In the genomic region with DNA sequence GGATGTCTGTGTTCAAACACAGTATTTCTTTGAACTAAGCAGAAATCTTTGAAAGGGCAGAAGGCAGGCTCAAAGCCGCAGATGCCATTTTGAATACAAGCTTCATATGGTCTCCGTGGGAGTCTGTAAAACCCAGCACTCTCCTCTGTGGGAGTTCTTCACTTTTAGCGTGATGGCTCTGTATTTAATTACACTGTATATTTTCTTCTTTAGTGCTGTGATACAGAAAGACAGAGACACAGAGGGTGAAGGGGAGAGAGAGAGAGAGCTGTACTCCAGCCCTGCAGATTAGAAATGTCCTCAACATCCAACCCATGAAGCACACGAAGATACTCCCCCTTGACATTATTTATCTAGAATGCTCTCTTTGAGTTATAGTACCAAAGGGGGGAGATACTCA, we compare ENCODE assay signal across 17 cellular contexts.
DNase-seq lines count a peak whose midpoint lies in the region; ATAC-seq, FAIRE-seq and TF ChIP-seq lines count a peak whose summit lies in the region.
"Had no signal": no experiment of that assay in that cellular context is flagged by ENCODE, and none has a peak within 500 bp of the region (broad histone marks: within the 10 kb centered on the region; RNA-seq: fewer than 3 reads in every experiment).

No MANE protein-coding gene starts in this region.

- no peak overlapping the region for H3K27ac Mint-ChIP-seq in GM23338
- H3K27ac Mint-ChIP-seq: CD14-positive monocyte; CD8-positive, alpha-beta T cell; H9; IgD-negative memory B cell had no signal

- no peak for FAIRE-seq in H1 (lab: Jason Lieb, UNC)
- FAIRE-seq: A204.1, D721Med had no signal

- H4K5ac ChIP-seq in H1 (ENCODE audit: insufficient read length, low read depth, low read length) = no peak overlapping the region

- H4K91ac ChIP-seq in H1 (replicated peaks; ENCODE audit: insufficient read length, low read length) = no peak overlapping the region

- no peak overlapping the region for H3K4me2 ChIP-seq in GM23338
- H3K4me2 ChIP-seq in H1 (ENCODE audit: insufficient read depth in 1 of 2, low read depth in 2 of 2, low read length in 2 of 2) = no peak overlapping the region
- peak overlapping the region; percentile 4 for H3K4me2 ChIP-seq in neural cell (ENCODE audit: low read length)

- no peaks in the 10 kb centered on the region for H3K9me2 ChIP-seq in GM23338 (ENCODE audit: insufficient read depth)
- no peaks in the 10 kb centered on the region for H3K9me2 ChIP-seq in neural cell (ENCODE audit: insufficient read depth, low read length)

- H2BK15ac ChIP-seq in H1 (ENCODE audit: low read length) = no peak overlapping the region

- TF ChIP-seq POLR2A in H1 (IDR thresholded peaks at IDR 0.05; ENCODE audit: control extremely low read depth in 1 of 2, low read depth in 2 of 2, low read length in 2 of 2) (no peak), uterus (IDR thresholded peaks at IDR 0.05) (no peak)

- H2AK5ac ChIP-seq in H1 (ENCODE audit: low read depth, low read length) = no peak overlapping the region

- no peaks in the 10 kb centered on the region; the same call in 1 of the 2 replicates for H3K23me2 ChIP-seq in H1 (ENCODE audit: low read depth, low read length)

- TF ChIP-seq RAD21 in H1 (IDR thresholded peaks at IDR 0.05 in 1 of 2, conservative IDR thresholded peaks at IDR 0.05 in 1 of 2; ENCODE audit: low read depth in 2 of 2, low read length in 2 of 2) (no peak), neural cell (conservative IDR thresholded peaks at IDR 0.05) (no peak)

- no peak overlapping the region for H2BK20ac ChIP-seq in H1 (ENCODE audit: low read length)

- no peaks in the 10 kb centered on the region for H3K4me1 Mint-ChIP-seq in GM23338
- H3K4me1 Mint-ChIP-seq: CD14-positive monocyte, H9, IgD-negative memory B cell had no signal

- no peak overlapping the region for H4K8ac ChIP-seq in H1 (ENCODE audit: extremely low read depth, insufficient read depth, low read length)

- no peaks in the 10 kb centered on the region for H3K36me3 Mint-ChIP-seq in GM23338 (ENCODE audit: low read depth)
- H3K36me3 Mint-ChIP-seq: CD14-positive monocyte; CD8-positive, alpha-beta T cell; IgD-negative memory B cell had no signal

- H3K9ac ChIP-seq in H1 (replicated peaks in 1 of 4; ENCODE audit: extremely low read depth in 1 of 4, low read depth in 3 of 4, low read length in 3 of 4) (no peak overlapping the region), neural cell (ENCODE audit: low read length) (no peak overlapping the region)

- TF ChIP-seq CTCF in GM23338 (conservative IDR thresholded peaks at IDR 0.05; ENCODE audit: low read depth in 2 of 2) (no peak), H1 (IDR thresholded peaks at IDR 0.05; ENCODE audit: control extremely low read depth in 1 of 3, insufficient read depth in 1 of 3, low read depth in 1 of 3, low read length in 3 of 3) (no peak), neural cell (IDR thresholded peaks at IDR 0.05; ENCODE audit: poor library complexity, severe bottlenecking) (no peak), uterus (IDR thresholded peaks at IDR 0.05) (no peak), left ventricle myocardium inferior (IDR thresholded peaks at IDR 0.05; ENCODE audit: borderline replicate concordance) (no peak)

- H2AFZ ChIP-seq in GM23338 = peak overlapping the region; percentile 10; the same call in 1 of the 2 replicates
- peak overlapping the region; percentile 38; the same call in 1 of the 2 replicates for H2AFZ ChIP-seq in H1 (ENCODE audit: low read length)
- no peak overlapping the region for H2AFZ ChIP-seq in neural cell (ENCODE audit: low read depth, low read length)

- H3K14ac ChIP-seq in H1 (ENCODE audit: insufficient read length) = no peak overlapping the region

- H3K27me3 ChIP-seq in GM23338 (ENCODE audit: insufficient read depth) (no peaks in the 10 kb centered on the region), H1 (replicated peaks in 1 of 4; ENCODE audit: control insufficient read depth in 3 of 4, extremely low read depth in 1 of 4, insufficient read depth in 3 of 4, low read length in 3 of 4) (peaks cover 0 to 1% (median 0%) of the 10 kb centered on the region in 4 experiments; a peak in 1 of 7 replicates), neural cell (ENCODE audit: insufficient read depth, low read depth, low read length) (no peaks in the 10 kb centered on the region), uterus (no peaks in the 10 kb centered on the region), left ventricle myocardium inferior (ENCODE audit: low read depth) (no peaks in the 10 kb centered on the region)

- DNase-seq in GM23338 (ENCODE audit: low spot score) (no peak), H1 (ENCODE audit: low read depth in 1 of 2, low spot score in 2 of 2) (no peak), uterus (no peak), NCI-H1694 (lab: John Stamatoyannopoulos, UW) (no peak), left ventricle myocardium inferior (no peak)
- DNase-seq: CD8-positive, alpha-beta T cell; COR-L47; DMS153; DND-41; GDM1; H9 had no signal

- no peak overlapping the region for H3K27ac ChIP-seq in GM23338 (ENCODE audit: low read depth)
- no peak overlapping the region for H3K27ac ChIP-seq in H1 (ENCODE audit: low read depth, low read length)
- H3K27ac ChIP-seq in neural cell (ENCODE audit: low read length) = no peak overlapping the region
- H3K27ac ChIP-seq in uterus = peak overlapping the region; percentile 18 to 48
- no peak overlapping the region for H3K27ac ChIP-seq in left ventricle myocardium inferior (replicated peaks)

- TF ChIP-seq EP300 in H1 (IDR thresholded peaks at IDR 0.05; ENCODE audit: borderline replicate concordance in 1 of 2, low read depth in 2 of 2, low read length in 2 of 2) (no peak), neural cell (conservative IDR thresholded peaks at IDR 0.05; ENCODE audit: poor library complexity, severe bottlenecking) (no peak)

- CTCF ChIA-PET in H1 (lab: Charles Lee; ENCODE audit: partially characterized antibody) = no interaction called here

- H3K27me3 Mint-ChIP-seq in GM23338 (ENCODE audit: insufficient read depth, low read depth, poor library complexity) = no peaks in the 10 kb centered on the region
- H3K27me3 Mint-ChIP-seq: IgD-negative memory B cell had no signal

- H3K36me3 ChIP-seq in GM23338 (ENCODE audit: insufficient read depth) (no peaks in the 10 kb centered on the region), H1 (ENCODE audit: control insufficient read depth in 2 of 4, insufficient read depth in 4 of 4, low read length in 3 of 4) (no peaks in the 10 kb centered on the region), neural cell (ENCODE audit: insufficient read depth, low read length) (no peaks in the 10 kb centered on the region), uterus (no peaks in the 10 kb centered on the region), left ventricle myocardium inferior (no peaks in the 10 kb centered on the region)

- ATAC-seq in GM23338 (no peak), GM18502 (IDR thresholded peaks at IDR 0.05; ENCODE audit: poor library complexity, unreplicated experiment) (no peak)
- ATAC-seq: CD8-positive, alpha-beta T cell had no signal

- H3K23ac ChIP-seq in H1 (ENCODE audit: insufficient read length) = no peak overlapping the region

- no peak overlapping the region for H3K56ac ChIP-seq in H1 (replicated peaks; ENCODE audit: insufficient read length, low read depth, low read length)

- intact Hi-C loops in uterus (cut with DNase I; ENCODE audit: low total_unique reads) (no loop called here), left ventricle myocardium inferior (cut with micrococcal nuclease) (no loop called here)

- H3K9me3 ChIP-seq in H1 (ENCODE audit: insufficient read depth in 2 of 2, low read depth in 1 of 2, low read length in 1 of 2) (no peaks in the 10 kb centered on the region), neural cell (ENCODE audit: low read length) (no peaks in the 10 kb centered on the region), uterus (no peaks in the 10 kb centered on the region), left ventricle myocardium inferior (replicated peaks) (no peaks in the 10 kb centered on the region)

- no peaks in the 10 kb centered on the region for H3K79me2 ChIP-seq in GM23338 (replicated peaks; ENCODE audit: insufficient read depth)
- H3K79me2 ChIP-seq in H1 (ENCODE audit: control insufficient read depth in 1 of 2, insufficient read depth in 2 of 2, low read length in 2 of 2) = no peaks in the 10 kb centered on the region
- H3K79me2 ChIP-seq in neural cell (replicated peaks; ENCODE audit: insufficient read depth, low read length) = no peaks in the 10 kb centered on the region

- WGBS in H1 (ENCODE audit: extremely low coverage in 1 of 2, insufficient coverage in 1 of 2, insufficient read length in 1 of 2, insufficient replicate concordance in 2 of 2, low coverage in 1 of 2, low lambda C conversion rate in 2 of 2, missing lambda C conversion rate in 1 of 2), 2 experiments = 90% methylated on average over 4 of the region's 4 CpGs; no CpG with 5 or more reads in 1 of the 2 experiments

- no peaks in the 10 kb centered on the region for H3K79me1 ChIP-seq in H1 (ENCODE audit: low read depth, low read length)

- H3K4me3 Mint-ChIP-seq in GM23338 = no peak overlapping the region
- H3K4me3 Mint-ChIP-seq: CD14-positive monocyte; CD8-positive, alpha-beta T cell; H9 had no signal

- H3F3A ChIP-seq in GM23338 (replicated peaks; ENCODE audit: low read depth) (no peaks in the 10 kb centered on the region), neural cell (ENCODE audit: insufficient read depth, low read length, poor library complexity, severe bottlenecking) (no peaks in the 10 kb centered on the region)

- H3K18ac ChIP-seq in H1 (ENCODE audit: extremely low read depth, low read length) = no peak overlapping the region

- H4K20me1 ChIP-seq in GM23338 (replicated peaks; ENCODE audit: insufficient read depth) = no peaks in the 10 kb centered on the region
- H4K20me1 ChIP-seq in H1 (replicated peaks in 1 of 2; ENCODE audit: control insufficient read depth in 1 of 2, insufficient read depth in 2 of 2, low read length in 2 of 2) = no peaks in the 10 kb centered on the region
- H4K20me1 ChIP-seq in neural cell (ENCODE audit: insufficient read depth) = no peaks in the 10 kb centered on the region

- H2BK12ac ChIP-seq in H1 (ENCODE audit: low read depth, low read length) = no peak overlapping the region

- H3K4me1 ChIP-seq in GM23338 (ENCODE audit: insufficient read depth) = no peaks in the 10 kb centered on the region
- H3K4me1 ChIP-seq in H1 (replicated peaks in 1 of 4; ENCODE audit: control insufficient read depth in 3 of 4, insufficient read depth in 4 of 4, low read length in 3 of 4) = no peaks in the 10 kb centered on the region
- no peaks in the 10 kb centered on the region for H3K4me1 ChIP-seq in uterus
- H3K4me1 ChIP-seq in left ventricle myocardium inferior = no peaks in the 10 kb centered on the region

- no peaks in the 10 kb centered on the region for H3K9me3 Mint-ChIP-seq in GM23338
- H3K9me3 Mint-ChIP-seq: CD8-positive, alpha-beta T cell; H9 had no signal

- no peak overlapping the region for H3K4me3 ChIP-seq in GM23338
- H3K4me3 ChIP-seq in H1 (ENCODE audit: extremely low read depth in 1 of 4, insufficient read depth in 2 of 4, low read depth in 3 of 4, low read length in 4 of 4) = no peak overlapping the region
- H3K4me3 ChIP-seq in neural cell (ENCODE audit: low read length) = no peak overlapping the region
- H3K4me3 ChIP-seq in uterus = no peak overlapping the region
- no peak overlapping the region for H3K4me3 ChIP-seq in left ventricle myocardium inferior

- no peak overlapping the region for H3K4ac ChIP-seq in H1 (replicated peaks; ENCODE audit: insufficient read length, low read depth, low read length)

- POLR2A ChIA-PET in H1 (lab: Charles Lee; ENCODE audit: partially characterized antibody) = interaction anchor here (0.8 kb wide), 1 partner anchor 17 kb away, joined by 3 read pairs; no protein-coding TSS in a partner anchor

- H2BK120ac ChIP-seq in H1 (replicated peaks; ENCODE audit: low read depth, low read length) = no peak overlapping the region

- H2BK5ac ChIP-seq in H1 (ENCODE audit: low read depth, low read length) = no peak overlapping the region

Comparison
In these comparisons a context has a peak if more than half of its experiments do, and no peak if none do; other contexts are left out.
1. H3K27ac ChIP-seq: peak in uterus (2 of 2); none in GM23338 (single experiment), H1 (single experiment), neural cell (single experiment) and left ventricle myocardium inferior (single experiment).